In genomic region chr14:56119221-56119967, GRCh38 we compare ENCODE assay signal across 8 cellular contexts. TPM values are rescaled to one million over a fixed set of nuclear protein-coding genes. Genes with fewer than 3 reads are reported as not detected.
DNase-seq lines count a peak whose midpoint lies in the region; ATAC-seq lines count a peak whose summit lies in the region.

No MANE protein-coding gene starts in this region.

- H4K91ac ChIP-seq in neuronal stem cell (ENCODE audit: low read depth, low read length, poor library complexity), result no peak overlapping the region

- H3K18ac ChIP-seq in neuronal stem cell (ENCODE audit: low read length), result peak overlapping the region; percentile 97

- H3K27me3 ChIP-seq in NT2/D1 (ENCODE audit: insufficient read depth, insufficient read length), result peaks cover 27% of the 10 kb centered on the region
- H3K27me3 ChIP-seq in neuronal stem cell (ENCODE audit: control insufficient read depth in 3 of 3, insufficient read depth in 3 of 3, low read depth in 1 of 3, low read length in 3 of 3), result peaks cover 0 to 2% (median 0%) of the 10 kb centered on the region in 3 experiments

- no peak overlapping the region for H3K27ac ChIP-seq in neuronal stem cell (replicated peaks; ENCODE audit: low read length)

- peak overlapping the region; percentile 67 for H2AK5ac ChIP-seq in neuronal stem cell (ENCODE audit: low read depth, low read length)

- H3K9ac ChIP-seq in NT2/D1 (ENCODE audit: insufficient read length, low read depth), result peak overlapping the region; percentile 81
- peak overlapping the region; percentile 94 for H3K9ac ChIP-seq in neuronal stem cell (ENCODE audit: low read depth, low read length, poor library complexity)

- peak overlapping the region; percentile 88 for H2BK15ac ChIP-seq in neuronal stem cell (ENCODE audit: low read length)

- peak overlapping the region; percentile 97 for H2AFZ ChIP-seq in neuronal stem cell (ENCODE audit: low read length)

- no peak overlapping the region for H4K8ac ChIP-seq in neuronal stem cell (ENCODE audit: low read depth, low read length)

- H3K4me2 ChIP-seq in neuronal stem cell (ENCODE audit: insufficient read depth, low read length, poor library complexity, severe bottlenecking), result peak overlapping the region; percentile 74

- H3K14ac ChIP-seq in neuronal stem cell (ENCODE audit: low read length), result no peak overlapping the region

- H3K79me1 ChIP-seq in neuronal stem cell (ENCODE audit: low read depth, low read length), result peaks cover 3% of the 10 kb centered on the region

- H2BK120ac ChIP-seq in neuronal stem cell (ENCODE audit: low read depth, low read length), result peak overlapping the region; percentile 85

- no CpG with 5 or more reads among the region's 49 CpGs for WGBS in neuronal stem cell (ENCODE audit: extremely low coverage in 2 of 2, insufficient read length in 2 of 2, insufficient replicate concordance in 1 of 2), 2 donors

- ATAC-seq in HG02571 (IDR thresholded peaks at IDR 0.05; ENCODE audit: unreplicated experiment) (peak; percentile 28), HG03378 (IDR thresholded peaks at IDR 0.05; ENCODE audit: unreplicated experiment) (no peak)

- H3K9me3 ChIP-seq in NT2/D1 (ENCODE audit: insufficient read depth, low read length) (no peaks in the 10 kb centered on the region), neuronal stem cell (replicated peaks in 1 of 2; ENCODE audit: control insufficient read depth in 2 of 2, insufficient read depth in 1 of 2, low read depth in 1 of 2, low read length in 2 of 2) (no peaks in the 10 kb centered on the region)

- peak overlapping the region; percentile 57 for H3K23ac ChIP-seq in neuronal stem cell (ENCODE audit: low read depth, low read length, poor library complexity)

- no peaks in the 10 kb centered on the region for H3K36me3 ChIP-seq in NT2/D1 (ENCODE audit: insufficient read depth, insufficient read length, low read length)
- H3K36me3 ChIP-seq in neuronal stem cell (replicated peaks in 1 of 2; ENCODE audit: control insufficient read depth in 2 of 2, insufficient read depth in 2 of 2, low read length in 2 of 2), result no peaks in the 10 kb centered on the region

- H3K4ac ChIP-seq in neuronal stem cell (ENCODE audit: low read length), result no peak overlapping the region

- H3K4me3 ChIP-seq in NT2/D1 (ENCODE audit: insufficient read length, low read depth), result peak overlapping the region; percentile 61
- H3K4me3 ChIP-seq in neuronal stem cell (ENCODE audit: low read length in 2 of 2), result peak overlapping the region; percentile 51 to 95

- intact Hi-C loops in head of caudate nucleus (cut with DNase I), result loop anchor here (5.0 kb wide), 1 partner anchor 242 kb away; no protein-coding TSS in a partner anchor

- H2BK12ac ChIP-seq in neuronal stem cell (ENCODE audit: low read length), result no peak overlapping the region

- H3K4me1 ChIP-seq in NT2/D1 (ENCODE audit: insufficient read depth, insufficient read length), result no peaks in the 10 kb centered on the region
- peaks cover 5 to 7% of the 10 kb centered on the region in 2 donors for H3K4me1 ChIP-seq in neuronal stem cell (ENCODE audit: control insufficient read depth in 2 of 2, insufficient read depth in 1 of 2, low read depth in 1 of 2, low read length in 2 of 2)

- DNase-seq in DMS53 treated with DMSO at 0.1 percent for 48 hours (lab: John Stamatoyannopoulos, UW; ENCODE audit: unreplicated experiment) (peak; percentile 22), NT2/D1 (ENCODE audit: low read depth, low spot score) (no peak), head of caudate nucleus (peak in 40 of 42 donors; percentile 28 to 73 (median 50)), neuronal stem cell (ENCODE audit: low spot score) (peak; percentile 39), OCI-M2 (lab: John Stamatoyannopoulos, UW; ENCODE audit: unreplicated experiment) (no peak)
- peak; percentile 40 for DNase-seq in activated naive CD4-positive, alpha-beta T cell treated with Interleukin-2 at 50 U/mL for 16 hours

- peak overlapping the region; percentile 77 for H2BK5ac ChIP-seq in neuronal stem cell (ENCODE audit: low read length)

RNA-seq across cellular contexts. Expression of gene PELI2, which starts 1.2 kb away (rescaled TPM):
- 11.8 TPM for polyA plus RNA-seq in neuronal stem cell (2013, experiment 1 of 2)
- polyA plus RNA-seq in neuronal stem cell (2013, experiment 2 of 2), result 11.2 TPM

Comparison
In these comparisons a context has a peak if more than half of its experiments do, and no peak if none do; other contexts are left out.
1. DNase-seq: peak in DMS53 treated with DMSO at 0.1 percent for 48 hours (single experiment), activated naive CD4-positive, alpha-beta T cell treated with Interleukin-2 at 50 U/mL for 16 hours (single experiment), head of caudate nucleus (40 of 42) and neuronal stem cell (single experiment); none in NT2/D1 (single experiment) and OCI-M2 (single experiment).